In the genomic region with DNA sequence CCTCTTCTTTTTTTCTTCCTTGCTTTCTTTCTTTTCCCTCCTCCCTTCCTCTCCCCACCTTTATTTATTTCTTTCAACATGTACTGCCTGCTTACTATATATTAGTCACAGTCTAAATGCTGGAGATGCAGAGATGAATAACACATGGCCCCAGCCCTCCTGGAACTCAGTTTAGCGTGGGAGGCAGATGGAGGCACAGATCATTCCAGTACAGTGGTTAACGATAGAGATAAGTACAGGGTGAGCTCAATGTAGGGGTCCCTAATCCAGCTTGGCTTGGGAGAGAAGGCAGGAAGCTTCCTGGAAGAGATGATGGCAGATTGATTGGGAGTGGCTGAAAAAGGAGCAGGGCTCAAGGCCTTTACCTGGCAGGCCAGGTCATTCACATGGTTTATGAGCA, we compare ENCODE assay signal across 2 cellular contexts.
TF ChIP-seq lines count a peak whose summit lies in the region.

No MANE protein-coding gene starts in this region.

TF ChIP-seq in K562, 482 proteins besides CTCF, POLR2A, EP300 and RAD21 (continued from another document and continues in another):
- no peak for TF ChIP-seq MECOM (CRISPR knock-in tag; IDR thresholded peaks at IDR 0.05)
- TF ChIP-seq, protein P1, sequence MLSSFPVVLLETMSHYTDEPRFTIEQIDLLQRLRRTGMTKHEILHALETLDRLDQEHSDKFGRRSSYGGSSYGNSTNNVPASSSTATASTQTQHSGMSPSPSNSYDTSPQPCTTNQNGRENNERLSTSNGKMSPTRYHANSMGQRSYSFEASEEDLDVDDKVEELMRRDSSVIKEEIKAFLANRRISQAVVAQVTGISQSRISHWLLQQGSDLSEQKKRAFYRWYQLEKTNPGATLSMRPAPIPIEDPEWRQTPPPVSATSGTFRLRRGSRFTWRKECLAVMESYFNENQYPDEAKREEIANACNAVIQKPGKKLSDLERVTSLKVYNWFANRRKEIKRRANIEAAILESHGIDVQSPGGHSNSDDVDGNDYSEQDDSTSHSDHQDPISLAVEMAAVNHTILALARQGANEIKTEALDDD (IDR thresholded peaks at IDR 0.05): peak; percentile 58; the same call in 1 of the 2 replicates
- TF ChIP-seq, protein P2, sequence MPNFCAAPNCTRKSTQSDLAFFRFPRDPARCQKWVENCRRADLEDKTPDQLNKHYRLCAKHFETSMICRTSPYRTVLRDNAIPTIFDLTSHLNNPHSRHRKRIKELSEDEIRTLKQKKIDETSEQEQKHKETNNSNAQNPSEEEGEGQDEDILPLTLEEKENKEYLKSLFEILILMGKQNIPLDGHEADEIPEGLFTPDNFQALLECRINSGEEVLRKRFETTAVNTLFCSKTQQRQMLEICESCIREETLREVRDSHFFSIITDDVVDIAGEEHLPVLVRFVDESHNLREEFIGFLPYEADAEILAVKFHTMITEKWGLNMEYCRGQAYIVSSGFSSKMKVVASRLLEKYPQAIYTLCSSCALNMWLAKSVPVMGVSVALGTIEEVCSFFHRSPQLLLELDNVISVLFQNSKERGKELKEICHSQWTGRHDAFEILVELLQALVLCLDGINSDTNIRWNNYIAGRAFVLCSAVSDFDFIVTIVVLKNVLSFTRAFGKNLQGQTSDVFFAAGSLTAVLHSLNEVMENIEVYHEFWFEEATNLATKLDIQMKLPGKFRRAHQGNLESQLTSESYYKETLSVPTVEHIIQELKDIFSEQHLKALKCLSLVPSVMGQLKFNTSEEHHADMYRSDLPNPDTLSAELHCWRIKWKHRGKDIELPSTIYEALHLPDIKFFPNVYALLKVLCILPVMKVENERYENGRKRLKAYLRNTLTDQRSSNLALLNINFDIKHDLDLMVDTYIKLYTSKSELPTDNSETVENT (CRISPR knock-in tag; IDR thresholded peaks at IDR 0.05): no peak
- peak in 1 of 2 experiments; percentile 26; a peak in 1 of 4 replicates for TF ChIP-seq TRIM24 (IDR thresholded peaks at IDR 0.05)
- TF ChIP-seq ASH1L (IDR thresholded peaks at IDR 0.05; ENCODE audit: borderline replicate concordance, low read depth, partially characterized antibody): no peak
- TF ChIP-seq MLLT1 (IDR thresholded peaks at IDR 0.05): 0 out of 4 replicates have a peak, but pooled peaks of 1 of the 2 experiments have one; percentile 37
- TF ChIP-seq, protein P3, sequence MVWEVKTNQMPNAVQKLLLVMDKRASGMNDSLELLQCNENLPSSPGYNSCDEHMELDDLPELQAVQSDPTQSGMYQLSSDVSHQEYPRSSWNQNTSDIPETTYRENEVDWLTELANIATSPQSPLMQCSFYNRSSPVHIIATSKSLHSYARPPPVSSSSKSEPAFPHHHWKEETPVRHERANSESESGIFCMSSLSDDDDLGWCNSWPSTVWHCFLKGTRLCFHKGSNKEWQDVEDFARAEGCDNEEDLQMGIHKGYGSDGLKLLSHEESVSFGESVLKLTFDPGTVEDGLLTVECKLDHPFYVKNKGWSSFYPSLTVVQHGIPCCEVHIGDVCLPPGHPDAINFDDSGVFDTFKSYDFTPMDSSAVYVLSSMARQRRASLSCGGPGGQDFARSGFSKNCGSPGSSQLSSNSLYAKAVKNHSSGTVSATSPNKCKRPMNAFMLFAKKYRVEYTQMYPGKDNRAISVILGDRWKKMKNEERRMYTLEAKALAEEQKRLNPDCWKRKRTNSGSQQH (CRISPR knock-in tag; IDR thresholded peaks at IDR 0.05): 0 out of 2 replicates have a peak, but pooled peaks have one; percentile 27
- TF ChIP-seq EGR1 (conservative IDR thresholded peaks at IDR 0.05): peak; percentile 89
- TF ChIP-seq, protein P4, sequence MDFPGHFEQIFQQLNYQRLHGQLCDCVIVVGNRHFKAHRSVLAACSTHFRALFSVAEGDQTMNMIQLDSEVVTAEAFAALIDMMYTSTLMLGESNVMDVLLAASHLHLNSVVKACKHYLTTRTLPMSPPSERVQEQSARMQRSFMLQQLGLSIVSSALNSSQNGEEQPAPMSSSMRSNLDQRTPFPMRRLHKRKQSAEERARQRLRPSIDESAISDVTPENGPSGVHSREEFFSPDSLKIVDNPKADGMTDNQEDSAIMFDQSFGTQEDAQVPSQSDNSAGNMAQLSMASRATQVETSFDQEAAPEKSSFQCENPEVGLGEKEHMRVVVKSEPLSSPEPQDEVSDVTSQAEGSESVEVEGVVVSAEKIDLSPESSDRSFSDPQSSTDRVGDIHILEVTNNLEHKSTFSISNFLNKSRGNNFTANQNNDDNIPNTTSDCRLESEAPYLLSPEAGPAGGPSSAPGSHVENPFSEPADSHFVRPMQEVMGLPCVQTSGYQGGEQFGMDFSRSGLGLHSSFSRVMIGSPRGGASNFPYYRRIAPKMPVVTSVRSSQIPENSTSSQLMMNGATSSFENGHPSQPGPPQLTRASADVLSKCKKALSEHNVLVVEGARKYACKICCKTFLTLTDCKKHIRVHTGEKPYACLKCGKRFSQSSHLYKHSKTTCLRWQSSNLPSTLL (IDR thresholded peaks at IDR 0.05): no peak
- TF ChIP-seq HDAC1 (IDR thresholded peaks at IDR 0.05): 0 out of 4 replicates have a peak, but pooled peaks of 1 of the 2 experiments have one; percentile 30
- TF ChIP-seq ZNF274 (IDR thresholded peaks at IDR 0.05; ENCODE audit: borderline replicate concordance, low read depth, low read length): no peak
- no peak for TF ChIP-seq SETDB1 (IDR thresholded peaks at IDR 0.05; ENCODE audit: low read length)
- no peak for TF ChIP-seq HDAC3 (IDR thresholded peaks at IDR 0.05; ENCODE audit: borderline replicate concordance, partially characterized antibody)
- 0 out of 2 replicates have a peak, but pooled peaks have one; percentile 23 for TF ChIP-seq SMARCC2 (IDR thresholded peaks at IDR 0.05; ENCODE audit: low read depth)
- TF ChIP-seq CHCHD3 (CRISPR knock-in tag; IDR thresholded peaks at IDR 0.05): no peak
- no peak for TF ChIP-seq STAT5B (CRISPR knock-in tag; IDR thresholded peaks at IDR 0.05)
- TF ChIP-seq RCOR1 (IDR thresholded peaks at IDR 0.05; ENCODE audit: borderline replicate concordance in 1 of 2, low read depth in 2 of 2, low read length in 2 of 2): peak in 1 of 2 experiments; percentile 45; a peak in 1 of 4 replicates
- peak; percentile 74; the same call in 1 of the 2 replicates for TF ChIP-seq CTBP1 (IDR thresholded peaks at IDR 0.05; ENCODE audit: borderline replicate concordance)
- TF ChIP-seq JUN (IDR thresholded peaks at IDR 0.05; ENCODE audit: borderline replicate concordance, low read depth, low read length): peak; percentile 21; the same call in 1 of the 2 replicates
- TF ChIP-seq JUN (CRISPR knock-in tag; IDR thresholded peaks at IDR 0.05; ENCODE audit: borderline replicate concordance): no peak

TF ChIP-seq in HEK293T, 16 proteins besides CTCF, POLR2A, EP300 and RAD21 (continued from another document):
- TF ChIP-seq SUZ12 (IDR thresholded peaks at IDR 0.05): no peak
- TF ChIP-seq TARDBP (IDR thresholded peaks at IDR 0.05): no peak
TF ChIP-seq in HEK293T: peak in this region for 0.
